15 cellular contexts compared by ENCODE assay signal in the genomic region with DNA sequence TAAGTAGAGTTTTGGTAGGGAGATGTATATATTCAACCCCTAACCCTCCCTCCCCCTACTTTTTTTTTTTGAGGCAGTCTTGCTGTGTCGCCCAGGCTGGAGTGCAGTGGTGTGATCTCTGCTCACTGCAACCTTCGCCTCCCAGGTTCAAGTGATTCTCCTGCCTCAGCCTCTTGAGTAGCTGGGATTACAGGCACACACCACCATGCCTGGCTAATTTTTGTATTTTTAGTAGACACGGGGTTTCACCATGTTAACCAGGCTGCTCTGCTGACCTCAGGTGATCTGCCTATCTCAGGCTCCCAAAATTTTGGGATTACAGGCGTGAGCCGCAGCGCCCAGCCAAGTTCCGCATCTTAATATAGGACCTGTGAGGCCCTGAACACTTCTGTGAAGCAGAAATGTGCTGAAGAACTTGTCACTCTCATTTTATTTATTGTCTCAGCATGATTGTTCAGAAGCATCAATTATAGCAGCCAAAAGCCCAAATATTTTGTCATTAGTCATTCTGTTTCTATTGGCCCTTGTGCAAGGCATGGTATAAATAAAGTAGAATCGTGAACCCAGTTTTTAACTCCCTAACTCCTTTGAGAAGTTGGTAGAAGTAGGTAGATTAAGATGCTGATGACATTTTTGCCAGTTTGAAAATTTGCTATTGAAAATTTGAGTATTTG. TPM values are rescaled to one million over a fixed set of nuclear protein-coding genes. Genes with fewer than 3 reads are reported as not detected.
DNase-seq lines count a peak whose midpoint lies in the region; ATAC-seq and TF ChIP-seq lines count a peak whose summit lies in the region.
"Had no signal": no experiment of that assay in that cellular context is flagged by ENCODE, and none has a peak within 500 bp of the region (broad histone marks: within the 10 kb centered on the region; RNA-seq: fewer than 3 reads in every experiment).

No MANE protein-coding gene starts in this region.

- peaks cover 0 to 11% of the 10 kb centered on the region in 2 donors for H3K36me3 ChIP-seq in ascending aorta
- no peaks in the 10 kb centered on the region for H3K36me3 ChIP-seq in right atrium auricular region
- H3K36me3 ChIP-seq in stomach: peaks cover 0 to 7% (median 3%) of the 10 kb centered on the region in 4 donors

- H3K4me3 ChIP-seq in ascending aorta (peak overlapping the region; percentile 28 to 55), right atrium auricular region (no peak overlapping the region), stomach (peak overlapping the region in 2 of 4 donors; percentile 9 to 10)

- H3K9me3 ChIP-seq in ascending aorta (no peaks in the 10 kb centered on the region), right atrium auricular region (no peaks in the 10 kb centered on the region), stomach (no peaks in the 10 kb centered on the region)

- intact Hi-C loops in ascending aorta (cut with DNase I) (loop anchor here (2.0 kb wide), 2 partner anchors 18 to 24 kb away; a partner anchor contains a TSS), stomach (cut with DNase I; ENCODE audit: low total_unique reads) (no loop called here)

- TF ChIP-seq EP300 in stomach (IDR thresholded peaks at IDR 0.05): no peak

- TF ChIP-seq CTCF in ascending aorta (IDR thresholded peaks at IDR 0.05): no peak
- TF ChIP-seq CTCF in right atrium auricular region (IDR thresholded peaks at IDR 0.05): no peak
- TF ChIP-seq CTCF in stomach (IDR thresholded peaks at IDR 0.05): no peak

- 48 to 74% (median 65%) methylated on average over 8 of the region's 8 CpGs for WGBS in stomach, 5 donors

- H3K4me1 ChIP-seq in ascending aorta (peaks cover 16 to 70% of the 10 kb centered on the region in 2 donors), right atrium auricular region (peaks cover 0 to 84% of the 10 kb centered on the region in 2 donors), stomach (peaks cover 60 to 100% (median 82%) of the 10 kb centered on the region in 4 donors)

- TF ChIP-seq POLR2A in stomach (IDR thresholded peaks at IDR 0.05): no peak

- ATAC-seq in GM21515 (IDR thresholded peaks at IDR 0.05; ENCODE audit: unreplicated experiment): no peak
- ATAC-seq: activated CD4-positive, CD25-positive, alpha-beta regulatory T cell treated with anti-CD3 and anti-CD28 coated beads, Interleukin-2, amount 50 U/mL, for 24 hours; naive thymus-derived CD4-positive, alpha-beta T cell had no signal

- H3K27ac ChIP-seq in ascending aorta (peak overlapping the region; percentile 67 to 75), right atrium auricular region (peak overlapping the region; percentile 51 to 65), stomach (peak overlapping the region; percentile 55 to 80 (median 68))

- peak; percentile 21 for DNase-seq in GM03348 (ENCODE audit: low spot score)
- DNase-seq in ascending aorta (ENCODE audit: low spot score in 2 of 2): no peak
- DNase-seq in right atrium auricular region (ENCODE audit: low spot score): no peak
- DNase-seq in stomach: no peak
- no peak for DNase-seq in COR-L47 (lab: John Stamatoyannopoulos, UW)
- DNase-seq in SK-N-DZ (ENCODE audit: low spot score): no peak
- DNase-seq in T-helper 2 cell: no peak
- DNase-seq: activated naive CD4-positive, alpha-beta T cell treated with Interleukin-2 at 50 U/mL for 16 hours; Calu3; naive thymus-derived CD4-positive, alpha-beta T cell; NCI-H1436 treated with DMSO at 0.1 percent for 48 hours; NCI-H226; SHP77 had no signal

- H3K27me3 ChIP-seq in ascending aorta: no peaks in the 10 kb centered on the region
- no peaks in the 10 kb centered on the region for H3K27me3 ChIP-seq in right atrium auricular region
- H3K27me3 ChIP-seq in stomach: no peaks in the 10 kb centered on the region

RNA-seq across cellular contexts. Expression of a gene that starts 19.4 kb away (rescaled TPM):
- total RNA-seq in ascending aorta (452 TPM), right atrium auricular region (100 to 1,000 TPM; 585 to 760 TPM), stomach (1,000 to 10,000 TPM in 1 of 5 donors, 100 to 1,000 TPM in 4; 334 to 1,254 (median 555) TPM)
- polyA plus RNA-seq in stomach: 100 to 1,000 TPM; 464 to 624 (median 598) TPM
- polyA plus RNA-seq in SK-N-DZ (2014; cell fraction: cytosol; rRNA removed): 135 and 162 TPM in 2 replicates
- 67.2 and 68.3 TPM in 2 replicates for polyA plus RNA-seq in SK-N-DZ (2014; cell fraction: nucleus; rRNA removed)

RNA-seq across cellular contexts. Expression of a gene that starts 58.1 kb away (rescaled TPM):
- total RNA-seq in ascending aorta (not detected), right atrium auricular region (1 to 10 TPM in 1 of 2 donors, under 1 TPM in 1; 0.51 to 1.3 TPM), stomach (1 to 10 TPM in 3 of 5 donors, not detected in 2; 1.7 to 7.1 (median 3.2) TPM)
- polyA plus RNA-seq in stomach: 1 to 10 TPM in 1 of 3 donors, under 1 TPM in 1, not detected in 1; 0.70 to 1.2 TPM
- 0.45 TPM in 1 of 2 replicates, not detected in the other for polyA plus RNA-seq in SK-N-DZ (2014; cell fraction: cytosol; rRNA removed)
- polyA plus RNA-seq in SK-N-DZ (2014; cell fraction: nucleus; rRNA removed): 0.32 TPM in 1 of 2 replicates, not detected in the other
- polyA plus RNA-seq: naive thymus-derived CD4-positive, alpha-beta T cell had no signal

Comparison
In these comparisons a context has a peak if more than half of its experiments do, and no peak if none do; other contexts are left out.
1. H3K4me3 ChIP-seq: peak in ascending aorta (2 of 2); none in right atrium auricular region (0 of 2).
2. Peak in every context shown above with its lines, with median percentiles within 50 percentile points of each other: H3K27ac ChIP-seq.